ENCODE assay signal across 26 cellular contexts in the genomic region with DNA sequence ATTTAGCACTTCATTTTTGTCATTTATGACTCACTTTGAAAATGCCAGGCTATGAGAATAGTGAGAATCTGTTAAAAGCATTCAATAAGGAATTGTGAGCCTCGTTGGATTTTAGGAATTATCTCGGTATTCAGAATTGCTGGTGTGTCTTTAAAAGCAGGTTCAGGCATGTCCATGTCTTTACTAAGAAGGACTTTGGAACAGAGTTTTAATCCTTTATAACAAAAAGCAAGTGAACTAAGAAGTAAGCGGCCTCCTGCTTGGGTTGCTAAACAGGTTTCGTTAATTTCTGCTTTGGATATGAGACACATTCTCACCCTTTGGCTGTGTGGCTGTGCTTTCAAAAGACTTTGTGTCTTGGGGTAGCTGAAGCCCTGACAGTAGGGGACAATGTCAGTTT.
A peak's percentile ranks its signal among the peaks of the same experiment; 100 is the strongest.
DNase-seq lines count a peak whose midpoint lies in the region; ATAC-seq, FAIRE-seq and TF ChIP-seq lines count a peak whose summit lies in the region.
"Had no signal": no experiment of that assay in that cellular context is flagged by ENCODE, and none has a peak within 500 bp of the region (broad histone marks: within the 10 kb centered on the region; RNA-seq: fewer than 3 reads in every experiment).

No MANE protein-coding gene starts in this region.

- no peak overlapping the region for H3K27ac Mint-ChIP-seq in astrocyte (ENCODE audit: unreplicated experiment)
- H3K27ac Mint-ChIP-seq: activated CD8-positive, alpha-beta T cell treated with anti-CD3 and anti-CD28 coated beads for 36 hours; neural progenitor cell had no signal

- no peak overlapping the region for H3K27ac ChIP-seq in GM23248
- peak overlapping the region; percentile 83 for H3K27ac ChIP-seq in astrocyte (ENCODE audit: low read depth, low read length)
- H3K27ac ChIP-seq in foreskin keratinocyte, result peak overlapping the region; percentile 78
- H3K27ac ChIP-seq in trophoblast cell (ENCODE audit: low read depth, low read length), result peak overlapping the region; percentile 1
- H3K27ac ChIP-seq: C4-2B, KMS-11, neural progenitor cell, Peyer's patch had no signal

- no peak overlapping the region for H4K12ac ChIP-seq in trophoblast cell (ENCODE audit: low read depth, low read length)

- peak overlapping the region; percentile 45 for H4K8ac ChIP-seq in trophoblast cell (ENCODE audit: low read depth, low read length)

- no peaks in the 10 kb centered on the region for H3K9me3 Mint-ChIP-seq in astrocyte (ENCODE audit: unreplicated experiment)
- H3K9me3 Mint-ChIP-seq: activated CD8-positive, alpha-beta T cell treated with anti-CD3 and anti-CD28 coated beads for 36 hours; neural progenitor cell had no signal

- H3K4ac ChIP-seq in trophoblast cell (ENCODE audit: low read depth, low read length), result no peak overlapping the region

- H3K14ac ChIP-seq in trophoblast cell (ENCODE audit: low read length), result peak overlapping the region; percentile 25

- 95 to 99% methylated on average over 4 of the region's 4 CpGs for WGBS in GM23248 (ENCODE audit: low coverage in 1 of 2, low lambda C conversion rate in 2 of 2, missing lambda C conversion rate in 2 of 2), 2 experiments
- WGBS in trophoblast cell (ENCODE audit: extremely low coverage, insufficient coverage, insufficient read length), result no CpG with 5 or more reads among the region's 4 CpGs

- H3K4me1 ChIP-seq in GM23248 (ENCODE audit: insufficient read depth) (peaks cover 27% of the 10 kb centered on the region), astrocyte (ENCODE audit: insufficient read depth, low read length) (peaks cover 28% of the 10 kb centered on the region), foreskin keratinocyte (peaks cover 27% of the 10 kb centered on the region), trophoblast cell (ENCODE audit: control insufficient read depth in 1 of 2, insufficient read depth in 2 of 2, low read length in 2 of 2) (no peaks in the 10 kb centered on the region)
- H3K4me1 ChIP-seq: neural progenitor cell, Peyer's patch had no signal

- H3K27me3 ChIP-seq in GM23248 (replicated peaks; ENCODE audit: insufficient read depth) (no peaks in the 10 kb centered on the region), astrocyte (ENCODE audit: insufficient read depth, low read length) (no peaks in the 10 kb centered on the region), foreskin keratinocyte (no peaks in the 10 kb centered on the region), trophoblast cell (ENCODE audit: insufficient read depth, low read length) (no peaks in the 10 kb centered on the region)
- H3K27me3 ChIP-seq: heart left ventricle, neural progenitor cell, Peyer's patch had no signal

- DNase-seq in GM23248 (no peak), astrocyte (ENCODE audit: low read depth) (no peak), foreskin keratinocyte (peak in 1 of 2 donors; percentile 72), trophoblast cell (peak in 1 of 2 donors; percentile 23), SIG-M5 (lab: John Stamatoyannopoulos, UW) (no peak), GOT3 (lab: John Stamatoyannopoulos, UW) (no peak)
- DNase-seq: activated CD8-positive, alpha-beta T cell treated with anti-CD3 and anti-CD28 coated beads for 36 hours; activated effector memory CD4-positive, alpha-beta T cell treated with anti-CD3 and anti-CD28 coated beads, Interleukin-2, amount 50 U/mL, for 16 hours; Calu3; cortex of kidney; heart left ventricle; NCI-H1436 treated with DMSO at 0.1 percent for 48 hours; NCI-H2171 treated with DMSO at 0.1 percent for 48 hours; NCI-H526 treated with DMSO at 0.1 percent for 48 hours; Peyer's patch; stimulated activated CD8-positive, alpha-beta memory T cell treated with anti-CD3 and anti-CD28 coated beads, Interleukin-4, amount 100 ng/mL, for 48 hours had no signal

- H4K20me1 ChIP-seq in GM23248 (ENCODE audit: insufficient read depth) (no peaks in the 10 kb centered on the region), astrocyte (ENCODE audit: insufficient read depth, low read length) (peaks cover 19% of the 10 kb centered on the region)

- no peak overlapping the region for H3K4me3 Mint-ChIP-seq in astrocyte (ENCODE audit: unreplicated experiment)
- H3K4me3 Mint-ChIP-seq: activated CD8-positive, alpha-beta T cell treated with anti-CD3 and anti-CD28 coated beads for 36 hours; neural progenitor cell had no signal

- in situ Hi-C loops in GM23248 (cut with MboI), result no loop called here

- no peaks in the 10 kb centered on the region for H3K27me3 Mint-ChIP-seq in astrocyte (ENCODE audit: low read depth, unreplicated experiment)
- H3K27me3 Mint-ChIP-seq: activated CD8-positive, alpha-beta T cell treated with anti-CD3 and anti-CD28 coated beads for 36 hours had no signal

- peaks cover 17% of the 10 kb centered on the region for H3K4me1 Mint-ChIP-seq in astrocyte (ENCODE audit: low read depth, unreplicated experiment)
- H3K4me1 Mint-ChIP-seq: neural progenitor cell had no signal

- no peaks in the 10 kb centered on the region for H3K79me2 ChIP-seq in GM23248 (ENCODE audit: insufficient read depth)
- H3K79me2 ChIP-seq in astrocyte (ENCODE audit: insufficient read depth, low read length), result no peaks in the 10 kb centered on the region
- H3K79me2 ChIP-seq in trophoblast cell (ENCODE audit: control insufficient read depth, insufficient read depth, low read length, poor library complexity), result no peaks in the 10 kb centered on the region

- no peak for FAIRE-seq in astrocyte (lab: Jason Lieb, UNC)
- FAIRE-seq: endometrium, H54, HTR-8/SVneo, TTC549 had no signal

- H3K36me3 ChIP-seq in GM23248 (ENCODE audit: low read depth) (peaks cover 15% of the 10 kb centered on the region), astrocyte (ENCODE audit: insufficient read depth, low read length) (peaks cover 38% of the 10 kb centered on the region), trophoblast cell (ENCODE audit: control insufficient read depth in 1 of 2, insufficient read depth in 2 of 2, low read length in 2 of 2) (peaks cover 48 to 74% of the 10 kb centered on the region in 2 experiments)
- H3K36me3 ChIP-seq: neural progenitor cell had no signal

- H3K9ac ChIP-seq in GM23248, result no peak overlapping the region
- H3K9ac ChIP-seq in astrocyte (ENCODE audit: low read length), result no peak overlapping the region
- no peak overlapping the region for H3K9ac ChIP-seq in trophoblast cell (ENCODE audit: low read length)
- H3K9ac ChIP-seq: KMS-11, neural progenitor cell had no signal

- H3K79me1 ChIP-seq in trophoblast cell (ENCODE audit: low read length), result peaks cover 2% of the 10 kb centered on the region

- no peak overlapping the region for H2AK5ac ChIP-seq in trophoblast cell (ENCODE audit: low read length)

- H2AFZ ChIP-seq in GM23248, result no peak overlapping the region
- no peak overlapping the region for H2AFZ ChIP-seq in astrocyte (ENCODE audit: low read depth, low read length)
- H2AFZ ChIP-seq in trophoblast cell (ENCODE audit: insufficient read depth, low read length, poor library complexity), result no peak overlapping the region
- H2AFZ ChIP-seq: neural progenitor cell had no signal

- no peak overlapping the region for H2BK12ac ChIP-seq in trophoblast cell (ENCODE audit: low read length)

- no peaks in the 10 kb centered on the region for H3K9me2 ChIP-seq in GM23248 (ENCODE audit: insufficient read depth)

- no peaks in the 10 kb centered on the region for H3K9me3 ChIP-seq in GM23248 (ENCODE audit: low read depth)
- H3K9me3 ChIP-seq in astrocyte (ENCODE audit: insufficient read depth, low read depth, low read length), result no peaks in the 10 kb centered on the region
- H3K9me3 ChIP-seq in trophoblast cell (ENCODE audit: insufficient read depth, low read depth, low read length), result no peaks in the 10 kb centered on the region
- H3K9me3 ChIP-seq: heart left ventricle, Peyer's patch, prostate gland had no signal

- peaks cover 36% of the 10 kb centered on the region for H3F3A ChIP-seq in GM23248 (ENCODE audit: insufficient read depth)

- H3K18ac ChIP-seq in trophoblast cell (ENCODE audit: low read length), result no peak overlapping the region

- peaks cover 27% of the 10 kb centered on the region for H3K36me3 Mint-ChIP-seq in astrocyte (ENCODE audit: low read depth, unreplicated experiment)

- peak overlapping the region; percentile 74 for H3K4me2 ChIP-seq in GM23248 (ENCODE audit: unreplicated experiment)
- H3K4me2 ChIP-seq in astrocyte (ENCODE audit: low read length), result peak overlapping the region; percentile 81
- no peak overlapping the region for H3K4me2 ChIP-seq in trophoblast cell (ENCODE audit: low read length)
- H3K4me2 ChIP-seq: KMS-11, neural progenitor cell had no signal

- H4K91ac ChIP-seq in trophoblast cell (ENCODE audit: low read depth, low read length), result no peak overlapping the region

- no peak overlapping the region for H2BK120ac ChIP-seq in trophoblast cell (ENCODE audit: insufficient read depth, low read length, poor library complexity)

- TF ChIP-seq CTCF in astrocyte (IDR thresholded peaks at IDR 0.05; ENCODE audit: insufficient read depth, low read depth, low read length) (no peak), foreskin keratinocyte (conservative IDR thresholded peaks at IDR 0.05) (no peak)

- H3K23ac ChIP-seq in trophoblast cell (ENCODE audit: low read length), result no peak overlapping the region

- H3K4me3 ChIP-seq in GM23248 (no peak overlapping the region), astrocyte (ENCODE audit: insufficient read depth, low read depth, low read length) (no peak overlapping the region), trophoblast cell (ENCODE audit: low read depth, low read length) (no peak overlapping the region)
- H3K4me3 ChIP-seq: heart left ventricle, neural progenitor cell, Peyer's patch, prostate gland had no signal

- H2BK5ac ChIP-seq in trophoblast cell (ENCODE audit: low read depth, low read length, poor library complexity), result no peak overlapping the region

- ATAC-seq in foreskin keratinocyte (peak; percentile 17), HG03280 (IDR thresholded peaks at IDR 0.05; ENCODE audit: unreplicated experiment) (no peak)
- ATAC-seq: activated CD4-positive, CD25-positive, alpha-beta regulatory T cell treated with anti-CD3 and anti-CD28 coated beads, Interleukin-2, amount 50 U/mL, for 24 hours; activated CD8-positive, alpha-beta T cell treated with anti-CD3 and anti-CD28 coated beads for 36 hours had no signal
